In the genomic region with DNA sequence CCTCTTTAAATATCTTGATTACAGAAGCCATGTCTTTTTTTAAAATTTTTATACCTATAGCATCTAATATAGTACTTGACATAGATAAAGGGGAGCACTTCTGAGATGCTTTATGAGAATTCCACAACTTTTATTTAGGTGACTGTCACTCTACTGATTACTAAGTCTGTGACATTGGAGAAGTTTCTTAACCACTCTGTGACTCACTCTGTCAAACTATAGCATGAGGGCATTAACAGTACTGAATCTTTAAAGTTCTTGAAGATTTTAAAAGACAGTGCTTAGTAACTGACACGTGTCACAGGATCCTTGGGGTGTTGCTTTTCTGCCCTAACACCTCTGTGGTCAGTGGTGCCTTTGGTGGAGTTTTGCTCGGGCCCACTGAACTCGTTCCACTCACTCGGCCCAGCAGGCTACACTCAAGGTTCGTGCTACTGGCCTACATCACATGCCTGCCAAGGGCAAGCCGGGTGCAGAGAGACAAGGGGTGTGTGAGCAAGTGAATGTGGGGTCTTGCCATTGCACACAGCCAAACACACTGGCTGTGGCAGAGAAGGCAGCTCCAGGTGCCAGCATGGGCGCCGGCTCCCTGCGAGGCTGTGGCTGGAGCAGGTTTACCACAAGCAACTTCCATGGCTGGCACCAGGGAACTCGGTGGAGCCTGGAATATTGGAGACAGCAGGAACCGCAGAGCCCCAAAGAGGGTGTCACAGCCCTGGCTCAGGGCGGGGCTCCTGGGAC, we compare ENCODE assay signal across 17 cellular contexts.
"Had no signal": no experiment of that assay in that cellular context is flagged by ENCODE, and none has a peak within 500 bp of the region (broad histone marks: within the 10 kb centered on the region; RNA-seq: fewer than 3 reads in every experiment).

No MANE protein-coding gene starts in this region.

- H3K27ac ChIP-seq: coronary artery, hepatocyte, sigmoid colon, skin epidermis, tibial artery had no signal

- FAIRE-seq: endothelial cell of umbilical vein had no signal

- H3K4me3 ChIP-seq: coronary artery, hepatocyte, sigmoid colon, skin epidermis, tibial artery had no signal

- H3K4me1 ChIP-seq: sigmoid colon, tibial artery had no signal

- H3K9me3 ChIP-seq: sigmoid colon, tibial artery had no signal

- H3K36me3 ChIP-seq: sigmoid colon, tibial artery had no signal

- DNase-seq: effector CD4-positive, alpha-beta T cell; endodermal cell; erythroblast; foreskin melanocyte; head of caudate nucleus; left colon; left ventricle myocardium superior; mesendoderm; naive B cell; sigmoid colon; stimulated activated CD4-positive, alpha-beta T cell treated with anti-CD3 and anti-CD28 coated beads, Interleukin-12 subunit alpha, Interleukin-12 subunit beta, amount 100 ng/mL, for 4 hours; stimulated activated CD4-positive, alpha-beta T cell treated with anti-CD3 and anti-CD28 coated beads, Interleukin-2, amount 100 ng/mL, for 48 hours; tibial artery had no signal

- H2AFZ ChIP-seq: hepatocyte had no signal

- H3K79me2 ChIP-seq: hepatocyte had no signal

- ATAC-seq: left colon, left ventricle myocardium superior had no signal

- H3K27me3 ChIP-seq: hepatocyte, sigmoid colon, tibial artery had no signal

- H3K4me2 ChIP-seq: hepatocyte had no signal
